Comparison of ENCODE assay signal across 1 cellular context in the genomic region with DNA sequence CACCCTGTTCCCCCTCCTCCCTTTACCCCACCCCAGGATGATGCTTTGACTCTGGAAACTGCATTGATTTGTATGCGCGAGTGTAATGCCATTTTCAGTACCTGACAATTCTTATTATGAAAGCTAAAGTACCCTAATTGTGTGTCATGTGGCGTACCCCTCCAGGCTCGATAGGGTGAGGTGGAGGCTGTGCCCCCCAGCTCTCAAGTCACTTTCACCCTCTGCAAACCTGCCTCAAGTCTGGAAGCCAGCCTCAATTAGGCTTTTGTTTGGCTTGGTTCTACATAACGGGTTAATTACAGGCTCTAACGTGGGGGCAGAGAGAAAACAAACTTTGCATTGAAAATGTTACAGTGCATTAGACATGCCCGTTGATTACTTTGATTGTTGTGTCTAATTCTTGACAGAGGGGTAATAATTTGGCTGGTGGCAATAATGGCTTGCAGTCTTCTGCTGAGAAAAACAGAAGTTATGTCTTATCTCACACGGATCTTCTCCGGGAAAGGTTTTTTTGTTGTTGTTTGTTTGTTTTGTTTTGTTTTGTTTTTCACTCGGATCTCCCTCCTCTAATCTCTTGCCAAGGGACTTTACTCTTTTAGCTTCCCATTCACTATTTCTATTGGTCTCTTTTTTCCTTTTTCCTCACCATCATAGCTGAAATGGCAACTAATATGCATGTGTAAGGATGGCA.
TF ChIP-seq lines count a peak whose summit lies in the region.

No MANE protein-coding gene starts in this region.

TF ChIP-seq in GM23338, 12 proteins besides CTCF, POLR2A, EP300 and RAD21 (continued from another document):
- TF ChIP-seq NANOG (IDR thresholded peaks at IDR 0.05; ENCODE audit: borderline replicate concordance) (no peak), CREB1 (CRISPR knock-in tag; IDR thresholded peaks at IDR 0.05; ENCODE audit: low read depth) (no peak), ZNF331 (CRISPR knock-in tag; IDR thresholded peaks at IDR 0.05; ENCODE audit: low read depth) (no peak), JUNB (IDR thresholded peaks at IDR 0.05; ENCODE audit: unreplicated experiment) (no peak), ZNF114 (CRISPR knock-in tag; IDR thresholded peaks at IDR 0.05) (no peak), EZH2phosphoT487 (IDR thresholded peaks at IDR 0.05; ENCODE audit: unreplicated experiment) (no peak), POLR2AphosphoS5 (IDR thresholded peaks at IDR 0.05; ENCODE audit: low read depth) (no peak)
- TF ChIP-seq, protein P1, sequence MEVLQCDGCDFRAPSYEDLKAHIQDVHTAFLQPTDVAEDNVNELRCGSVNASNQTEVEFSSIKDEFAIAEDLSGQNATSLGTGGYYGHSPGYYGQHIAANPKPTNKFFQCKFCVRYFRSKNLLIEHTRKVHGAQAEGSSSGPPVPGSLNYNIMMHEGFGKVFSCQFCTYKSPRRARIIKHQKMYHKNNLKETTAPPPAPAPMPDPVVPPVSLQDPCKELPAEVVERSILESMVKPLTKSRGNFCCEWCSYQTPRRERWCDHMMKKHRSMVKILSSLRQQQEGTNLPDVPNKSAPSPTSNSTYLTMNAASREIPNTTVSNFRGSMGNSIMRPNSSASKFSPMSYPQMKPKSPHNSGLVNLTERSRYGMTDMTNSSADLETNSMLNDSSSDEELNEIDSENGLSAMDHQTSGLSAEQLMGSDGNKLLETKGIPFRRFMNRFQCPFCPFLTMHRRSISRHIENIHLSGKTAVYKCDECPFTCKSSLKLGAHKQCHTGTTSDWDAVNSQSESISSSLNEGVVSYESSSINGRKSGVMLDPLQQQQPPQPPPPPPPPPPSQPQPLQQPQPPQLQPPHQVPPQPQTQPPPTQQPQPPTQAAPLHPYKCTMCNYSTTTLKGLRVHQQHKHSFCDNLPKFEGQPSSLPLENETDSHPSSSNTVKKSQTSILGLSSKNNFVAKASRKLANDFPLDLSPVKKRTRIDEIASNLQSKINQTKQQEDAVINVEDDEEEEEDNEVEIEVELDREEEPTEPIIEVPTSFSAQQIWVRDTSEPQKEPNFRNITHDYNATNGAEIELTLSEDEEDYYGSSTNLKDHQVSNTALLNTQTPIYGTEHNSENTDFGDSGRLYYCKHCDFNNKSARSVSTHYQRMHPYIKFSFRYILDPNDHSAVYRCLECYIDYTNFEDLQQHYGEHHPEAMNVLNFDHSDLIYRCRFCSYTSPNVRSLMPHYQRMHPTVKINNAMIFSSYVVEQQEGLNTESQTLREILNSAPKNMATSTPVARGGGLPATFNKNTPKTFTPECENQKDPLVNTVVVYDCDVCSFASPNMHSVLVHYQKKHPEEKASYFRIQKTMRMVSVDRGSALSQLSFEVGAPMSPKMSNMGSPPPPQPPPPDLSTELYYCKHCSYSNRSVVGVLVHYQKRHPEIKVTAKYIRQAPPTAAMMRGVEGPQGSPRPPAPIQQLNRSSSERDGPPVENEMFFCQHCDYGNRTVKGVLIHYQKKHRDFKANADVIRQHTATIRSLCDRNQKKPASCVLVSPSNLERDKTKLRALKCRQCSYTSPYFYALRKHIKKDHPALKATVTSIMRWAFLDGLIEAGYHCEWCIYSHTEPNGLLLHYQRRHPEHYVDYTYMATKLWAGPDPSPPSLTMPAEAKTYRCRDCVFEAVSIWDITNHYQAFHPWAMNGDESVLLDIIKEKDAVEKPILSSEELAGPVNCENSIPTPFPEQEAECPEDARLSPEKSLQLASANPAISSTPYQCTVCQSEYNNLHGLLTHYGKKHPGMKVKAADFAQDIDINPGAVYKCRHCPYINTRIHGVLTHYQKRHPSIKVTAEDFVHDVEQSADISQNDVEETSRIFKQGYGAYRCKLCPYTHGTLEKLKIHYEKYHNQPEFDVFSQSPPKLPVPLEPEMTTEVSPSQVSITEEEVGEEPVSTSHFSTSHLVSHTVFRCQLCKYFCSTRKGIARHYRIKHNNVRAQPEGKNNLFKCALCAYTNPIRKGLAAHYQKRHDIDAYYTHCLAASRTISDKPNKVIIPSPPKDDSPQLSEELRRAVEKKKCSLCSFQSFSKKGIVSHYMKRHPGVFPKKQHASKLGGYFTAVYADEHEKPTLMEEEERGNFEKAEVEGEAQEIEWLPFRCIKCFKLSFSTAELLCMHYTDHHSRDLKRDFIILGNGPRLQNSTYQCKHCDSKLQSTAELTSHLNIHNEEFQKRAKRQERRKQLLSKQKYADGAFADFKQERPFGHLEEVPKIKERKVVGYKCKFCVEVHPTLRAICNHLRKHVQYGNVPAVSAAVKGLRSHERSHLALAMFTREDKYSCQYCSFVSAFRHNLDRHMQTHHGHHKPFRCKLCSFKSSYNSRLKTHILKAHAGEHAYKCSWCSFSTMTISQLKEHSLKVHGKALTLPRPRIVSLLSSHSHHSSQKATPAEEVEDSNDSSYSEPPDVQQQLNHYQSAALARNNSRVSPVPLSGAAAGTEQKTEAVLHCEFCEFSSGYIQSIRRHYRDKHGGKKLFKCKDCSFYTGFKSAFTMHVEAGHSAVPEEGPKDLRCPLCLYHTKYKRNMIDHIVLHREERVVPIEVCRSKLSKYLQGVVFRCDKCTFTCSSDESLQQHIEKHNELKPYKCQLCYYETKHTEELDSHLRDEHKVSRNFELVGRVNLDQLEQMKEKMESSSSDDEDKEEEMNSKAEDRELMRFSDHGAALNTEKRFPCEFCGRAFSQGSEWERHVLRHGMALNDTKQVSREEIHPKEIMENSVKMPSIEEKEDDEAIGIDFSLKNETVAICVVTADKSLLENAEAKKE (CRISPR knock-in tag; IDR thresholded peaks at IDR 0.05): no peak
- TF ChIP-seq, protein P2, sequence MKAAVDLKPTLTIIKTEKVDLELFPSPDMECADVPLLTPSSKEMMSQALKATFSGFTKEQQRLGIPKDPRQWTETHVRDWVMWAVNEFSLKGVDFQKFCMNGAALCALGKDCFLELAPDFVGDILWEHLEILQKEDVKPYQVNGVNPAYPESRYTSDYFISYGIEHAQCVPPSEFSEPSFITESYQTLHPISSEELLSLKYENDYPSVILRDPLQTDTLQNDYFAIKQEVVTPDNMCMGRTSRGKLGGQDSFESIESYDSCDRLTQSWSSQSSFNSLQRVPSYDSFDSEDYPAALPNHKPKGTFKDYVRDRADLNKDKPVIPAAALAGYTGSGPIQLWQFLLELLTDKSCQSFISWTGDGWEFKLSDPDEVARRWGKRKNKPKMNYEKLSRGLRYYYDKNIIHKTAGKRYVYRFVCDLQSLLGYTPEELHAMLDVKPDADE (IDR thresholded peaks at IDR 0.05): no peak
- TF ChIP-seq, protein P3, sequence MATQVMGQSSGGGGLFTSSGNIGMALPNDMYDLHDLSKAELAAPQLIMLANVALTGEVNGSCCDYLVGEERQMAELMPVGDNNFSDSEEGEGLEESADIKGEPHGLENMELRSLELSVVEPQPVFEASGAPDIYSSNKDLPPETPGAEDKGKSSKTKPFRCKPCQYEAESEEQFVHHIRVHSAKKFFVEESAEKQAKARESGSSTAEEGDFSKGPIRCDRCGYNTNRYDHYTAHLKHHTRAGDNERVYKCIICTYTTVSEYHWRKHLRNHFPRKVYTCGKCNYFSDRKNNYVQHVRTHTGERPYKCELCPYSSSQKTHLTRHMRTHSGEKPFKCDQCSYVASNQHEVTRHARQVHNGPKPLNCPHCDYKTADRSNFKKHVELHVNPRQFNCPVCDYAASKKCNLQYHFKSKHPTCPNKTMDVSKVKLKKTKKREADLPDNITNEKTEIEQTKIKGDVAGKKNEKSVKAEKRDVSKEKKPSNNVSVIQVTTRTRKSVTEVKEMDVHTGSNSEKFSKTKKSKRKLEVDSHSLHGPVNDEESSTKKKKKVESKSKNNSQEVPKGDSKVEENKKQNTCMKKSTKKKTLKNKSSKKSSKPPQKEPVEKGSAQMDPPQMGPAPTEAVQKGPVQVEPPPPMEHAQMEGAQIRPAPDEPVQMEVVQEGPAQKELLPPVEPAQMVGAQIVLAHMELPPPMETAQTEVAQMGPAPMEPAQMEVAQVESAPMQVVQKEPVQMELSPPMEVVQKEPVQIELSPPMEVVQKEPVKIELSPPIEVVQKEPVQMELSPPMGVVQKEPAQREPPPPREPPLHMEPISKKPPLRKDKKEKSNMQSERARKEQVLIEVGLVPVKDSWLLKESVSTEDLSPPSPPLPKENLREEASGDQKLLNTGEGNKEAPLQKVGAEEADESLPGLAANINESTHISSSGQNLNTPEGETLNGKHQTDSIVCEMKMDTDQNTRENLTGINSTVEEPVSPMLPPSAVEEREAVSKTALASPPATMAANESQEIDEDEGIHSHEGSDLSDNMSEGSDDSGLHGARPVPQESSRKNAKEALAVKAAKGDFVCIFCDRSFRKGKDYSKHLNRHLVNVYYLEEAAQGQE (IDR thresholded peaks at IDR 0.05; ENCODE audit: unreplicated experiment): no peak
TF ChIP-seq in GM23338: peak in this region for 0.
